Comparison of ENCODE assay signal across 10 cellular contexts in genomic region chr5:130166839-130167490, GRCh38.
"Had no signal": no experiment of that assay in that cellular context is flagged by ENCODE, and none has a peak within 500 bp of the region (broad histone marks: within the 10 kb centered on the region; RNA-seq: fewer than 3 reads in every experiment).

No MANE protein-coding gene starts in this region.

- H3K4me1 ChIP-seq: left ventricle myocardium inferior, suprapubic skin had no signal

- H3K4me3 ChIP-seq: left ventricle myocardium inferior, suprapubic skin had no signal

- H3K27me3 ChIP-seq: suprapubic skin had no signal

- H3K9me3 ChIP-seq: suprapubic skin had no signal

- DNase-seq: activated CD4-positive, alpha-beta T cell treated with anti-CD3 and anti-CD28 coated beads for 4 hours; activated naive CD4-positive, alpha-beta T cell treated with anti-CD3 and anti-CD28 coated beads for 36 hours; hippocampal formation; left ventricle myocardium inferior; stimulated activated CD4-positive, alpha-beta T cell treated with anti-CD3 and anti-CD28 coated beads, Interleukin-2, amount 100 ng/mL, for 24 hours; stimulated activated naive CD4-positive, alpha-beta T cell treated with Interleukin-2 at 50 U/mL for 16 hours; T-helper 9 cell; WERI-Rb-1 had no signal

- H3K27ac ChIP-seq: left ventricle myocardium inferior, suprapubic skin, WERI-Rb-1 had no signal

- ATAC-seq: sciatic nerve had no signal

- H3K36me3 ChIP-seq: left ventricle myocardium inferior, suprapubic skin, WERI-Rb-1 had no signal
